23 cellular contexts compared by ENCODE assay signal in the genomic region with DNA sequence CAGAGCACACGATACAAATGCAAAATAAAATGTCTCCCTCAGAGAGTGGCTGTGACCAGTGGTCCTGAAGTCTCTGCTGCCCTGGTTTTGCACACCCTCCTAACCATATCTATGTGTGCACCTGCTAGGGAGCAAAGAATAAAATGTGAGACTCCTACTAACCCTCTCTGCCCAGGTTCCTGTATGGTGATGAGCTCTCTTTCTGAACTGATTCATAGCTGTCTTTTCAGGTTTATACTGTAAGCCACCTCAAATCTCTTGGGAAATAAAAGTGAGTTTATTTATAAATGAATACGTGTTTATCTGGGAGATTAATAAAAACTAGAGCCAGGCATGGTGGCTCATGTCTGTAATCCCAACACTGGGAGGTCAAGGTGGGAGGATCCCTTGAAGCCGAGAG.
DNase-seq lines count a peak whose midpoint lies in the region; ATAC-seq, FAIRE-seq and TF ChIP-seq lines count a peak whose summit lies in the region.
"Had no signal": no experiment of that assay in that cellular context is flagged by ENCODE, and none has a peak within 500 bp of the region (broad histone marks: within the 10 kb centered on the region; RNA-seq: fewer than 3 reads in every experiment).

No MANE protein-coding gene starts in this region.

- TF ChIP-seq RAD21 in GM12878 (IDR thresholded peaks at IDR 0.05; ENCODE audit: insufficient read depth, low read depth, low read length) = no peak

- intact Hi-C loops in activated CD4-positive, alpha-beta memory T cell treated with anti-CD3 and anti-CD28 coated beads for 36 hours (cut with micrococcal nuclease) = loop anchor here (5.0 to 10.0 kb wide), 5 partner anchors 167 to 1610 kb away; a partner anchor contains a TSS
- intact Hi-C loops in GM12878 (cut with micrococcal nuclease; ENCODE audit: unreplicated experiment) = loop anchor here (5.0 kb wide), 2 partner anchors 112 to 213 kb away; no protein-coding TSS in a partner anchor

- H3K4me1 Mint-ChIP-seq in activated CD4-positive, alpha-beta memory T cell treated with anti-CD3 and anti-CD28 coated beads for 36 hours (ENCODE audit: low read depth) = peaks cover 68% of the 10 kb centered on the region
- H3K4me1 Mint-ChIP-seq in activated CD4-positive, alpha-beta memory T cell treated with anti-CD3 and anti-CD28 coated beads, Interleukin-2, amount 10 ng/mL, durations not matched to agents 7 days and 5 days = peaks cover 65% of the 10 kb centered on the region
- H3K4me1 Mint-ChIP-seq in HFFc6 (ENCODE audit: low read depth) = peaks cover 54% of the 10 kb centered on the region

- FAIRE-seq in GM12878 (lab: Jason Lieb, UNC) = no peak
- FAIRE-seq: A204.1, K562, small intestine had no signal

- WGBS in GM12878 (ENCODE audit: insufficient coverage, insufficient replicate concordance, low lambda C conversion rate, missing lambda C conversion rate) = 21% methylated on average over 3 of the region's 3 CpGs
- 97% methylated on average over 3 of the region's 3 CpGs for WGBS in suprapubic skin

- H3K27ac ChIP-seq in GM12878 (ENCODE audit: control insufficient read depth, insufficient read depth) (no peak overlapping the region), suprapubic skin (no peak overlapping the region)
- H3K27ac ChIP-seq: colonic mucosa, GM23248, heart left ventricle, parathyroid adenoma, SK-N-MC had no signal

- no peak overlapping the region for H3K9ac ChIP-seq in GM12878 (ENCODE audit: control insufficient read depth, insufficient read depth, low read length)
- H3K9ac ChIP-seq: GM23248, parathyroid adenoma had no signal

- H3K9me3 Mint-ChIP-seq in activated CD4-positive, alpha-beta memory T cell treated with anti-CD3 and anti-CD28 coated beads for 36 hours = no peaks in the 10 kb centered on the region
- peaks cover 4% of the 10 kb centered on the region for H3K9me3 Mint-ChIP-seq in activated CD4-positive, alpha-beta memory T cell treated with anti-CD3 and anti-CD28 coated beads, Interleukin-2, amount 10 ng/mL, durations not matched to agents 7 days and 5 days
- H3K9me3 Mint-ChIP-seq in HFFc6 = no peaks in the 10 kb centered on the region
- H3K9me3 Mint-ChIP-seq: CD4-positive, alpha-beta memory T cell had no signal

- peak; percentile 30 for DNase-seq in activated CD4-positive, alpha-beta memory T cell treated with anti-CD3 and anti-CD28 coated beads for 36 hours
- no peak for DNase-seq in activated CD4-positive, alpha-beta memory T cell treated with anti-CD3 and anti-CD28 coated beads, Interleukin-2, amount 10 ng/mL, durations not matched to agents 7 days and 5 days
- DNase-seq in GM12878 (ENCODE audit: low read depth, low spot score) (no peak), suprapubic skin (ENCODE audit: low spot score in 2 of 2) (no peak), cerebellar cortex (ENCODE audit: low spot score) (no peak), HFFc6 (no peak)
- DNase-seq: CD4-positive, alpha-beta memory T cell; colonic mucosa; GM23248; heart left ventricle; kidney glomerular epithelial cell; mucosa of descending colon; NCI-H1105 treated with DMSO at 0.1 percent for 48 hours; NCI-H345; small intestine; substantia nigra had no signal

- SMC1A ChIA-PET in GM12878 (lab: Charles Lee; ENCODE audit: uncharacterized antibody, unreplicated experiment) = interaction anchor here (0.8 to 3.4 kb wide), 6 partner anchors 11 to 130 kb away, joined by 3 to 13 read pairs (median 4); no protein-coding TSS in a partner anchor

- H3K4me1 ChIP-seq in GM12878 (ENCODE audit: control insufficient read depth, insufficient read depth, low read length) (peaks cover 35% of the 10 kb centered on the region), suprapubic skin (no peaks in the 10 kb centered on the region)
- H3K4me1 ChIP-seq: colonic mucosa, parathyroid adenoma had no signal

- no peaks in the 10 kb centered on the region for H3K36me3 Mint-ChIP-seq in activated CD4-positive, alpha-beta memory T cell treated with anti-CD3 and anti-CD28 coated beads for 36 hours
- peaks cover 23% of the 10 kb centered on the region for H3K36me3 Mint-ChIP-seq in activated CD4-positive, alpha-beta memory T cell treated with anti-CD3 and anti-CD28 coated beads, Interleukin-2, amount 10 ng/mL, durations not matched to agents 7 days and 5 days (ENCODE audit: low read depth)
- H3K36me3 Mint-ChIP-seq in HFFc6 (ENCODE audit: low read depth) = no peaks in the 10 kb centered on the region
- H3K36me3 Mint-ChIP-seq: CD4-positive, alpha-beta memory T cell had no signal

- no peak overlapping the region for H3K4me2 ChIP-seq in GM12878 (ENCODE audit: control insufficient read depth, insufficient read depth)

- H3K4me3 Mint-ChIP-seq in activated CD4-positive, alpha-beta memory T cell treated with anti-CD3 and anti-CD28 coated beads for 36 hours = no peak overlapping the region
- no peak overlapping the region for H3K4me3 Mint-ChIP-seq in activated CD4-positive, alpha-beta memory T cell treated with anti-CD3 and anti-CD28 coated beads, Interleukin-2, amount 10 ng/mL, durations not matched to agents 7 days and 5 days
- H3K4me3 Mint-ChIP-seq in HFFc6 = no peak overlapping the region

- BruUV-seq in GM12878 (replicated peaks; lab: Mats Ljungman, UMichigan) = no TSS peak

- no peaks in the 10 kb centered on the region for H3K79me2 ChIP-seq in GM12878 (ENCODE audit: control insufficient read depth, insufficient read depth, low read length)
- H3K79me2 ChIP-seq: parathyroid adenoma had no signal

- ATAC-seq in GM21390 (IDR thresholded peaks at IDR 0.05; ENCODE audit: unreplicated experiment) = peak; percentile 43
- peak; percentile 42 for ATAC-seq in HG02981 (IDR thresholded peaks at IDR 0.05; ENCODE audit: unreplicated experiment)
- ATAC-seq in GM12878 = peak; percentile 57
- ATAC-seq: esophagus mucosa, heart left ventricle, K562, mucosa of descending colon had no signal

- H3K27me3 ChIP-seq in GM12878 (replicated peaks in 1 of 2; ENCODE audit: control insufficient read depth in 2 of 2, insufficient read depth in 2 of 2, low read length in 1 of 2) (no peaks in the 10 kb centered on the region), suprapubic skin (no peaks in the 10 kb centered on the region)
- H3K27me3 ChIP-seq: colonic mucosa, heart left ventricle had no signal

- POLR2A ChIA-PET in activated CD4-positive, alpha-beta memory T cell treated with anti-CD3 and anti-CD28 coated beads for 36 hours (lab: Charles Lee) = interaction anchor here (0.8 to 7.4 kb wide), 8 partner anchors 16 to 127 kb away, joined by 3 to 65 read pairs (median 4); a partner anchor contains a TSS
- POLR2A ChIA-PET in activated CD4-positive, alpha-beta memory T cell treated with anti-CD3 and anti-CD28 coated beads, Interleukin-2, amount 10 ng/mL, durations not matched to agents 7 days and 5 days (lab: Charles Lee) = interaction anchor here (0.8 to 6.0 kb wide), 3 partner anchors 10 to 125 kb away, joined by 3 to 51 read pairs (median 5); a partner anchor contains a TSS
- POLR2A ChIA-PET in GM12878 (lab: Charles Lee) = interaction anchor here (0.7 to 1.4 kb wide), 5 partner anchors 16 to 136 kb away, joined by 3 to 9 read pairs (median 4); no protein-coding TSS in a partner anchor

- no peak for TF ChIP-seq EP300 in GM12878 (IDR thresholded peaks at IDR 0.05; ENCODE audit: borderline replicate concordance in 1 of 2, control insufficient read depth in 1 of 2, low read depth in 2 of 2, low read length in 2 of 2)
- no peak for TF ChIP-seq EP300 in suprapubic skin (IDR thresholded peaks at IDR 0.05)

- no peaks in the 10 kb centered on the region for H4K20me1 ChIP-seq in GM12878 (ENCODE audit: control insufficient read depth, insufficient read depth)

- TF ChIP-seq CTCF in GM12878 (IDR thresholded peaks at IDR 0.05 in 2 of 3, conservative IDR thresholded peaks at IDR 0.05 in 1 of 3; ENCODE audit: control insufficient read depth in 2 of 3, extremely low read depth in 1 of 3, insufficient read depth in 1 of 3, low read depth in 3 of 3, low read length in 3 of 3) (no peak), suprapubic skin (IDR thresholded peaks at IDR 0.05) (no peak), HFFc6 (IDR thresholded peaks at IDR 0.05) (no peak)

- CTCF ChIA-PET in activated CD4-positive, alpha-beta memory T cell treated with anti-CD3 and anti-CD28 coated beads for 36 hours (lab: Charles Lee) = interaction anchor here (0.6 to 5.4 kb wide), 14 partner anchors 51 to 216 kb away, joined by 3 to 37 read pairs (median 6); no protein-coding TSS in a partner anchor
- CTCF ChIA-PET in activated CD4-positive, alpha-beta memory T cell treated with anti-CD3 and anti-CD28 coated beads, Interleukin-2, amount 10 ng/mL, durations not matched to agents 7 days and 5 days (lab: Charles Lee) = interaction anchor here (0.9 to 1.5 kb wide), 2 partner anchors 112 to 126 kb away, joined by 4 to 6 read pairs; no protein-coding TSS in a partner anchor
- CTCF ChIA-PET in GM12878 (lab: Yijun Ruan, JAX) = interaction anchor here (0.7 to 3.0 kb wide), 8 partner anchors 23 to 1724 kb away, joined by 3 to 12 read pairs (median 5); no protein-coding TSS in a partner anchor

- in situ Hi-C loops in GM12878 (cut with MboI) = no loop called here

- no peaks in the 10 kb centered on the region for H3K27me3 Mint-ChIP-seq in activated CD4-positive, alpha-beta memory T cell treated with anti-CD3 and anti-CD28 coated beads for 36 hours
- H3K27me3 Mint-ChIP-seq in activated CD4-positive, alpha-beta memory T cell treated with anti-CD3 and anti-CD28 coated beads, Interleukin-2, amount 10 ng/mL, durations not matched to agents 7 days and 5 days = peaks cover 13% of the 10 kb centered on the region
- H3K27me3 Mint-ChIP-seq in HFFc6 (ENCODE audit: insufficient read depth) = no peaks in the 10 kb centered on the region; the same call in none of the 2 replicates
- H3K27me3 Mint-ChIP-seq: CD4-positive, alpha-beta memory T cell had no signal

- no peaks in the 10 kb centered on the region for H3K36me3 ChIP-seq in GM12878 (ENCODE audit: control insufficient read depth in 2 of 2, insufficient read depth in 2 of 2, low read length in 1 of 2)
- H3K36me3 ChIP-seq in suprapubic skin = no peaks in the 10 kb centered on the region
- H3K36me3 ChIP-seq: colonic mucosa, heart left ventricle had no signal

- H3K4me3 ChIP-seq in GM12878 (no peak overlapping the region), suprapubic skin (no peak overlapping the region)
- H3K4me3 ChIP-seq: colonic mucosa, GM23248, heart left ventricle, K562, mucosa of descending colon, SK-N-MC had no signal

- no peak for TF ChIP-seq POLR2A in GM12878 (IDR thresholded peaks at IDR 0.05; ENCODE audit: low read depth, low read length)
- TF ChIP-seq POLR2A in suprapubic skin (IDR thresholded peaks at IDR 0.05) = no peak

- H3K9me3 ChIP-seq in GM12878 (replicated peaks; ENCODE audit: control insufficient read depth, insufficient read depth, low read length) = no peaks in the 10 kb centered on the region
- no peaks in the 10 kb centered on the region for H3K9me3 ChIP-seq in suprapubic skin
- H3K9me3 ChIP-seq: colonic mucosa, heart left ventricle, mucosa of descending colon had no signal

- RAD21 ChIA-PET in GM12878 (lab: Charles Lee; ENCODE audit: unreplicated experiment) = interaction anchor here (0.5 to 2.6 kb wide), 11 partner anchors 13 to 146 kb away, joined by 3 to 16 read pairs (median 3); no protein-coding TSS in a partner anchor

- H3K27ac Mint-ChIP-seq in activated CD4-positive, alpha-beta memory T cell treated with anti-CD3 and anti-CD28 coated beads for 36 hours = peak overlapping the region; percentile 93
- no peak overlapping the region for H3K27ac Mint-ChIP-seq in activated CD4-positive, alpha-beta memory T cell treated with anti-CD3 and anti-CD28 coated beads, Interleukin-2, amount 10 ng/mL, durations not matched to agents 7 days and 5 days
- no peak overlapping the region for H3K27ac Mint-ChIP-seq in HFFc6

- no peak overlapping the region for H2AFZ ChIP-seq in GM12878 (ENCODE audit: control insufficient read depth, low read depth, low read length)
- H2AFZ ChIP-seq: GM23248, parathyroid adenoma had no signal
